18 cellular contexts compared by ENCODE assay signal in genomic region chr17:35147313-35147982, GRCh38. TPM values are rescaled to one million over a fixed set of nuclear protein-coding genes. Genes with fewer than 3 reads are reported as not detected.
DNase-seq lines count a peak whose midpoint lies in the region; ATAC-seq and TF ChIP-seq lines count a peak whose summit lies in the region.
"Had no signal": no experiment of that assay in that cellular context is flagged by ENCODE, and none has a peak within 500 bp of the region (broad histone marks: within the 10 kb centered on the region; RNA-seq: fewer than 3 reads in every experiment).

Gene UNC45B, plus strand, starts transcription at chr17:35147817. Its CDS starts 447 bp downstream, at chr17:35148264.

- H3K9me3 ChIP-seq in neural progenitor cell (ENCODE audit: low read depth) (no peaks in the 10 kb centered on the region), subcutaneous abdominal adipose tissue (ENCODE audit: control insufficient read depth in 5 of 5, low read length in 5 of 5) (no peaks in the 10 kb centered on the region), WERI-Rb-1 (ENCODE audit: severe bottlenecking) (no peaks in the 10 kb centered on the region)
- H3K9me3 ChIP-seq: Peyer's patch had no signal

- DNase-seq in Right ventricle myocardium inferior (ENCODE audit: missing footprints) = no peak
- peak; percentile 77 for DNase-seq in left ventricle myocardium superior
- no peak for DNase-seq in neural progenitor cell (ENCODE audit: low spot score)
- DNase-seq in epidermal melanocyte (ENCODE audit: insufficient read length, low spot score) = no peak
- DNase-seq in activated CD4-positive, alpha-beta T cell treated with anti-CD3 and anti-CD28 coated beads, Interleukin-2, amount 10 ng/mL, durations not matched to agents 24 days and 14 days = no peak
- DNase-seq in WERI-Rb-1 = no peak
- DNase-seq: CD8-positive, alpha-beta T cell; DND-41; GDM1; GM23248; NCI-H1417; NCI-H1930; NCI-H2171 treated with DMSO at 0.1 percent for 48 hours; NCI-H510A; Peyer's patch had no signal

- no peak within 1 kb of the TSS for H2AFZ ChIP-seq in neural progenitor cell (replicated peaks)
- H2AFZ ChIP-seq: GM23248 had no signal

- no peak for TF ChIP-seq CTCF in neural progenitor cell (IDR thresholded peaks at IDR 0.05)
- TF ChIP-seq CTCF in WERI-Rb-1 (IDR thresholded peaks at IDR 0.05; ENCODE audit: low read depth, low read length) = no peak

- no peaks in the 10 kb centered on the region for H3K36me3 Mint-ChIP-seq in neural progenitor cell
- H3K36me3 Mint-ChIP-seq in activated CD4-positive, alpha-beta T cell treated with anti-CD3 and anti-CD28 coated beads, Interleukin-2, amount 10 ng/mL, durations not matched to agents 24 days and 14 days (ENCODE audit: low read depth) = no peaks in the 10 kb centered on the region
- H3K36me3 Mint-ChIP-seq: CD8-positive, alpha-beta T cell had no signal

- peak; percentile 92 for ATAC-seq in Right ventricle myocardium inferior
- ATAC-seq in left ventricle myocardium superior = peak; percentile 91
- ATAC-seq: CD8-positive, alpha-beta T cell had no signal

- H3K27me3 ChIP-seq in neural progenitor cell (no peaks in the 10 kb centered on the region), subcutaneous abdominal adipose tissue (ENCODE audit: control insufficient read depth in 5 of 5, insufficient read depth in 4 of 5, low read length in 5 of 5) (no peaks in the 10 kb centered on the region), WERI-Rb-1 (ENCODE audit: insufficient read depth, low read depth, severe bottlenecking) (no peaks in the 10 kb centered on the region)
- H3K27me3 ChIP-seq: Peyer's patch had no signal

- intact Hi-C loops in Right ventricle myocardium inferior (cut with DNase I) = loop anchor here (1.0 kb wide), 1 partner anchor 96 kb away; the partner anchor contains the start of gene SLFN5
- intact Hi-C loops in left ventricle myocardium superior (cut with micrococcal nuclease) = no loop called here
- intact Hi-C loops in activated CD4-positive, alpha-beta T cell treated with anti-CD3 and anti-CD28 coated beads, Interleukin-2, amount 10 ng/mL, durations not matched to agents 24 days and 14 days (cut with micrococcal nuclease) = loop anchor here (10.0 kb wide), 1 partner anchor 597 kb away; no protein-coding TSS in a partner anchor

- no peak within 1 kb of the TSS for H3K4me3 ChIP-seq in neural progenitor cell
- H3K4me3 ChIP-seq in subcutaneous abdominal adipose tissue (ENCODE audit: low read depth in 1 of 5, low read length in 5 of 5) = no peak within 1 kb of the TSS
- H3K4me3 ChIP-seq in WERI-Rb-1 (ENCODE audit: low read depth, low read length) = no peak within 1 kb of the TSS
- H3K4me3 ChIP-seq: GM23248, Peyer's patch had no signal

- no peak within 1 kb of the TSS for H3K27ac ChIP-seq in neural progenitor cell
- H3K27ac ChIP-seq in subcutaneous abdominal adipose tissue (ENCODE audit: low read depth, low read length) = no peak within 1 kb of the TSS
- no peak within 1 kb of the TSS for H3K27ac ChIP-seq in WERI-Rb-1
- H3K27ac ChIP-seq: GM23248, Peyer's patch had no signal

- H3K4me1 Mint-ChIP-seq in neural progenitor cell = peaks cover 5% of the 10 kb centered on the region
- peaks cover 6% of the 10 kb centered on the region for H3K4me1 Mint-ChIP-seq in activated CD4-positive, alpha-beta T cell treated with anti-CD3 and anti-CD28 coated beads, Interleukin-2, amount 10 ng/mL, durations not matched to agents 24 days and 14 days

- H3K27me3 Mint-ChIP-seq in neural progenitor cell (ENCODE audit: insufficient read depth, low read depth) = peaks cover 6% of the 10 kb centered on the region
- H3K27me3 Mint-ChIP-seq in activated CD4-positive, alpha-beta T cell treated with anti-CD3 and anti-CD28 coated beads, Interleukin-2, amount 10 ng/mL, durations not matched to agents 24 days and 14 days = peaks cover 4% of the 10 kb centered on the region

- no peaks in the 10 kb centered on the region for H4K20me1 ChIP-seq in neural progenitor cell (ENCODE audit: low read depth)

- no peak within 1 kb of the TSS for H3K9ac ChIP-seq in neural progenitor cell
- peak within 1 kb of the TSS in 3 of 5 donors; percentile 25 to 66 (median 41) for H3K9ac ChIP-seq in subcutaneous abdominal adipose tissue (ENCODE audit: low read length in 5 of 5)
- H3K9ac ChIP-seq: GM23248 had no signal

- peak within 1 kb of the TSS; percentile 33 for H3K27ac Mint-ChIP-seq in neural progenitor cell
- H3K27ac Mint-ChIP-seq in activated CD4-positive, alpha-beta T cell treated with anti-CD3 and anti-CD28 coated beads, Interleukin-2, amount 10 ng/mL, durations not matched to agents 24 days and 14 days = no peak within 1 kb of the TSS
- H3K27ac Mint-ChIP-seq: B cell; CD8-positive, alpha-beta T cell had no signal

- H3K4me3 Mint-ChIP-seq in neural progenitor cell = no peak within 1 kb of the TSS
- no peak within 1 kb of the TSS for H3K4me3 Mint-ChIP-seq in activated CD4-positive, alpha-beta T cell treated with anti-CD3 and anti-CD28 coated beads, Interleukin-2, amount 10 ng/mL, durations not matched to agents 24 days and 14 days
- H3K4me3 Mint-ChIP-seq: B cell; CD8-positive, alpha-beta T cell had no signal

- no peaks in the 10 kb centered on the region for H3K9me3 Mint-ChIP-seq in neural progenitor cell
- no peaks in the 10 kb centered on the region for H3K9me3 Mint-ChIP-seq in activated CD4-positive, alpha-beta T cell treated with anti-CD3 and anti-CD28 coated beads, Interleukin-2, amount 10 ng/mL, durations not matched to agents 24 days and 14 days
- H3K9me3 Mint-ChIP-seq: CD8-positive, alpha-beta T cell had no signal

- H3K4me1 ChIP-seq in neural progenitor cell (no peaks in the 10 kb centered on the region), subcutaneous abdominal adipose tissue (ENCODE audit: control insufficient read depth in 5 of 5, insufficient read depth in 5 of 5, low read length in 5 of 5) (peaks cover under 1 to 15% (median 14%) of the 10 kb centered on the region in 5 donors)
- H3K4me1 ChIP-seq: Peyer's patch had no signal

- H3K36me3 ChIP-seq in neural progenitor cell = no peaks in the 10 kb centered on the region
- H3K36me3 ChIP-seq in subcutaneous abdominal adipose tissue (ENCODE audit: control insufficient read depth in 5 of 5, insufficient read depth in 5 of 5, low read length in 5 of 5) = no peaks in the 10 kb centered on the region
- no peaks in the 10 kb centered on the region for H3K36me3 ChIP-seq in WERI-Rb-1
- H3K36me3 ChIP-seq: Peyer's patch had no signal

- H3K79me2 ChIP-seq in neural progenitor cell (ENCODE audit: low read depth) = no peaks in the 10 kb centered on the region

- H3K4me2 ChIP-seq in neural progenitor cell = no peak within 1 kb of the TSS

- no peaks in the 10 kb centered on the region for H3F3A ChIP-seq in neural progenitor cell (ENCODE audit: low read depth)

RNA-seq across cellular contexts. Expression of gene UNC45B, which starts in this region (rescaled TPM):
- 223 TPM for total RNA-seq in Right ventricle myocardium inferior
- total RNA-seq in left ventricle myocardium superior = 243 TPM
- total RNA-seq in neural progenitor cell (ENCODE audit: low replicate concordance) = not detected in 2 replicates
- total RNA-seq in activated CD4-positive, alpha-beta T cell treated with anti-CD3 and anti-CD28 coated beads, Interleukin-2, amount 10 ng/mL, durations not matched to agents 24 days and 14 days = not detected in 2 replicates
- total RNA-seq: B cell, GM23248, HT1080, Peyer's patch had no signal

Comparison
In these comparisons a context has a peak if more than half of its experiments do, and no peak if none do; other contexts are left out.
1. RNA of gene UNC45B (total RNA-seq): 243 TPM in left ventricle myocardium superior (single experiment) and 223 TPM in Right ventricle myocardium inferior (single experiment); not detected in neural progenitor cell and not detected in activated CD4-positive, alpha-beta T cell treated with anti-CD3 and anti-CD28 coated beads, Interleukin-2, amount 10 ng/mL, durations not matched to agents 24 days and 14 days; every median in the first group is over 100 times any median in the second.